In genomic region chr21:41630249-41630648, GRCh38 we compare ENCODE assay signal across 1 cellular context.
TF ChIP-seq lines count a peak whose summit lies in the region.

No MANE protein-coding gene starts in this region.

TF ChIP-seq in IMR-90, 13 proteins besides CTCF, POLR2A, EP300 and RAD21 (continued from another document):
- TF ChIP-seq MAFK (IDR thresholded peaks at IDR 0.05; ENCODE audit: low read depth, low read length) (no peak), NFE2L2 (IDR thresholded peaks at IDR 0.05; ENCODE audit: low read depth, low read length) (no peak)
